Comparison of ENCODE assay signal across 8 cellular contexts in genomic region chr15:29822100-29822684, GRCh38. TPM values are rescaled to one million over a fixed set of nuclear protein-coding genes. Genes with fewer than 3 reads are reported as not detected.
DNase-seq lines count a peak whose midpoint lies in the region; ATAC-seq, FAIRE-seq and TF ChIP-seq lines count a peak whose summit lies in the region.

Gene TJP1, minus strand, starts transcription at chr15:29822468. Its CDS starts 440 bp downstream, at chr15:29822028.

- H3K27me3 ChIP-seq in BE2C (no peaks in the 10 kb centered on the region), ectodermal cell (ENCODE audit: control insufficient read depth, insufficient read depth, low read length, poor library complexity, severe bottlenecking) (peaks cover 12% of the 10 kb centered on the region), left lung (peaks cover 4 to 81% of the 10 kb centered on the region in 2 donors)

- DNase-seq in BE2C (peak; percentile 88), HFF-Myc (ENCODE audit: extremely low read depth, low read depth) (no peak), RCC 7860 (ENCODE audit: low spot score) (peak; percentile 54), left lung (peak; percentile 69 to 89), MV-4-11 (lab: John Stamatoyannopoulos, UW) (no peak)
- no peak for DNase-seq in stimulated activated naive CD8-positive, alpha-beta T cell treated with anti-CD3 and anti-CD28 coated beads, Interleukin-15, amount 100 ng/mL, for 72 hours

- peaks cover 14% of the 10 kb centered on the region for H3K4me1 Mint-ChIP-seq in stimulated activated naive CD8-positive, alpha-beta T cell treated with anti-CD3 and anti-CD28 coated beads, Interleukin-15, amount 100 ng/mL, for 72 hours

- TF ChIP-seq CTCF in BE2C (IDR thresholded peaks at IDR 0.05; ENCODE audit: low read depth, low read length) (no peak), HFF-Myc (IDR thresholded peaks at IDR 0.05; ENCODE audit: low read depth, low read length, missing control alignments) (no peak), left lung (IDR thresholded peaks at IDR 0.05) (no peak)

- intact Hi-C loops in left lung (cut with DNase I) = no loop called here

- no peaks in the 10 kb centered on the region for H3K9me3 ChIP-seq in BE2C
- no peaks in the 10 kb centered on the region for H3K9me3 ChIP-seq in ectodermal cell (ENCODE audit: control insufficient read depth, low read length)
- H3K9me3 ChIP-seq in left lung = no peaks in the 10 kb centered on the region

- ATAC-seq in left lung (peak; percentile 94), GM21515 (IDR thresholded peaks at IDR 0.05; ENCODE audit: unreplicated experiment) (no peak)
- peak; percentile 40 for ATAC-seq in stimulated activated naive CD8-positive, alpha-beta T cell treated with anti-CD3 and anti-CD28 coated beads, Interleukin-15, amount 100 ng/mL, for 72 hours

- peaks cover 4% of the 10 kb centered on the region in 2 donors for H3K9me3 Mint-ChIP-seq in stimulated activated naive CD8-positive, alpha-beta T cell treated with anti-CD3 and anti-CD28 coated beads, Interleukin-15, amount 100 ng/mL, for 72 hours

- H3K4me3 Mint-ChIP-seq in stimulated activated naive CD8-positive, alpha-beta T cell treated with anti-CD3 and anti-CD28 coated beads, Interleukin-15, amount 100 ng/mL, for 72 hours = peak within 1 kb of the TSS; percentile 39 to 48

- WGBS in ectodermal cell, 2 experiments = 0% methylated on average over 80 of the region's 80 CpGs

- no peaks in the 10 kb centered on the region for H3K4me1 ChIP-seq in BE2C
- no peaks in the 10 kb centered on the region for H3K4me1 ChIP-seq in ectodermal cell (ENCODE audit: control insufficient read depth, insufficient read depth, low read length)
- H3K4me1 ChIP-seq in left lung = peaks cover 0 to 15% of the 10 kb centered on the region in 2 donors

- H3K27me3 Mint-ChIP-seq in stimulated activated naive CD8-positive, alpha-beta T cell treated with anti-CD3 and anti-CD28 coated beads, Interleukin-15, amount 100 ng/mL, for 72 hours = peaks cover 62% of the 10 kb centered on the region

- H3K36me3 ChIP-seq in BE2C = no peaks in the 10 kb centered on the region; the same call in 1 of the 2 replicates
- no peaks in the 10 kb centered on the region for H3K36me3 ChIP-seq in ectodermal cell (ENCODE audit: control insufficient read depth, insufficient read depth, low read length)
- no peaks in the 10 kb centered on the region for H3K36me3 ChIP-seq in left lung

- H3K4me3 ChIP-seq in BE2C (ENCODE audit: low read depth, low read length) = peak within 1 kb of the TSS; percentile 83
- peak within 1 kb of the TSS; percentile 62 for H3K4me3 ChIP-seq in HFF-Myc (replicated peaks; ENCODE audit: low read depth, low read length)
- H3K4me3 ChIP-seq in ectodermal cell (ENCODE audit: insufficient read depth, low read depth, low read length) = peak within 1 kb of the TSS; percentile 81
- peak within 1 kb of the TSS; percentile 59 to 73 for H3K4me3 ChIP-seq in left lung

- no peak for FAIRE-seq in RCC 7860 (lab: Jason Lieb, UNC)

- H3K27ac Mint-ChIP-seq in stimulated activated naive CD8-positive, alpha-beta T cell treated with anti-CD3 and anti-CD28 coated beads, Interleukin-15, amount 100 ng/mL, for 72 hours = no peak within 1 kb of the TSS

- H3K27ac ChIP-seq in ectodermal cell (ENCODE audit: insufficient read depth, low read depth, low read length, poor library complexity, severe bottlenecking) (peak within 1 kb of the TSS; percentile 80), left lung (peak within 1 kb of the TSS; percentile 92 to 94)

RNA-seq across cellular contexts. Expression of gene TJP1, which starts in this region (rescaled TPM):
- 3.1 TPM for polyA plus RNA-seq in BE2C (2012; ENCODE audit: insufficient read depth, insufficient read length, low read depth)
- 98.9 TPM for polyA plus RNA-seq in ectodermal cell (2013, experiment 1 of 4)
- 109 TPM for polyA plus RNA-seq in ectodermal cell (2013, experiment 2 of 4)
- 72.2 TPM for polyA plus RNA-seq in ectodermal cell (2013, experiment 3 of 4)
- polyA plus RNA-seq in ectodermal cell (2013, experiment 4 of 4) = 77.5 TPM
- 100 to 1,000 TPM in 1 of 2 donors, 10 to 100 TPM in 1; 82.9 to 128 TPM for total RNA-seq in left lung

Comparison
In these comparisons a context has a peak if more than half of its experiments do, and no peak if none do; other contexts are left out.
1. DNase-seq: peak in BE2C (single experiment), RCC 7860 (single experiment) and left lung (2 of 2); none in HFF-Myc (single experiment), stimulated activated naive CD8-positive, alpha-beta T cell treated with anti-CD3 and anti-CD28 coated beads, Interleukin-15, amount 100 ng/mL, for 72 hours (0 of 2) and MV-4-11 (single experiment).
2. Peak in every context shown above with its lines, with median percentiles within 50 percentile points of each other: H3K4me3 ChIP-seq.